ENCODE assay signal across 23 cellular contexts in genomic region chr1:78475888-78476610, GRCh38. TPM values are rescaled to one million over a fixed set of nuclear protein-coding genes. Genes with fewer than 3 reads are reported as not detected.
DNase-seq lines count a peak whose midpoint lies in the region; ATAC-seq lines count a peak whose summit lies in the region.
"Had no signal": no experiment of that assay in that cellular context is flagged by ENCODE, and none has a peak within 500 bp of the region (broad histone marks: within the 10 kb centered on the region; RNA-seq: fewer than 3 reads in every experiment).

No MANE protein-coding gene starts in this region.

- H3K9me3 ChIP-seq in adipocyte (ENCODE audit: control insufficient read depth, low read length) (no peaks in the 10 kb centered on the region), right cardiac atrium (ENCODE audit: control insufficient read depth, low read length) (no peaks in the 10 kb centered on the region)
- H3K9me3 ChIP-seq: body of pancreas had no signal

- no peaks in the 10 kb centered on the region for H3K36me3 ChIP-seq in adipocyte (ENCODE audit: control insufficient read depth, insufficient read depth, low read length, severe bottlenecking)

- H3K4me1 ChIP-seq in adipocyte (ENCODE audit: control insufficient read depth, insufficient read depth, low read length) (peaks cover 47% of the 10 kb centered on the region), right cardiac atrium (ENCODE audit: control insufficient read depth, insufficient read depth, low read length) (no peaks in the 10 kb centered on the region)

- DNase-seq in AG20443 (ENCODE audit: low spot score) (peak; percentile 61), MV-4-11 (lab: John Stamatoyannopoulos, UW) (peak; percentile 74), adipocyte (ENCODE audit: low read depth) (peak; percentile 72), left lobe of liver (ENCODE audit: low spot score) (no peak), right cardiac atrium (no peak), DMS53 treated with DMSO at 0.1 percent for 48 hours (lab: John Stamatoyannopoulos, UW; ENCODE audit: unreplicated experiment) (no peak)
- DNase-seq: activated CD4-positive, alpha-beta T cell treated with anti-CD3 and anti-CD28 coated beads, Interleukin-2, amount 10 ng/mL, durations not matched to agents 24 days and 14 days; activated naive CD8-positive, alpha-beta T cell treated with anti-CD3 and anti-CD28 coated beads for 36 hours; body of pancreas; endodermal cell; HFFc6; hippocampal formation; islet precursor cell; KBM-7; NCI-H1092 treated with DMSO at 0.1 percent for 48 hours; NCI-H2081 treated with DMSO at 0.1 percent for 48 hours; retina; T-cell had no signal

- ATAC-seq in left lobe of liver, result peak; percentile 70
- no peak for ATAC-seq in right cardiac atrium
- no peak for ATAC-seq in HG02938 (IDR thresholded peaks at IDR 0.05; ENCODE audit: unreplicated experiment)
- ATAC-seq in HG03135 (IDR thresholded peaks at IDR 0.05; ENCODE audit: unreplicated experiment), result no peak
- ATAC-seq: activated T-helper 17 cell treated with anti-CD3 and anti-CD28 coated beads, Interleukin-2, amount 50 U/mL, for 72 hours; body of pancreas; T-cell had no signal

- peak overlapping the region; percentile 66 for H3K4me3 ChIP-seq in adipocyte (ENCODE audit: low read length)
- no peak overlapping the region for H3K4me3 ChIP-seq in right cardiac atrium (ENCODE audit: low read length)
- H3K4me3 ChIP-seq: body of pancreas, coronary artery, lung had no signal

- H3K27me3 ChIP-seq in adipocyte (replicated peaks; ENCODE audit: control insufficient read depth, insufficient read depth, low read length) (no peaks in the 10 kb centered on the region), right cardiac atrium (ENCODE audit: control insufficient read depth, insufficient read depth) (no peaks in the 10 kb centered on the region)
- H3K27me3 ChIP-seq: body of pancreas had no signal

- WGBS in right cardiac atrium, result 60% methylated on average over 4 of the region's 4 CpGs

- intact Hi-C loops in right cardiac atrium (cut with DNase I), result no loop called here

- peak overlapping the region; percentile 67 for H3K9ac ChIP-seq in adipocyte (ENCODE audit: low read length)

- H3K27ac ChIP-seq in right cardiac atrium (ENCODE audit: low read length), result no peak overlapping the region

RNA-seq across cellular contexts. Expression of gene PTGFR, which starts 14.7 kb away (rescaled TPM):
- 0.91 TPM for total RNA-seq in left lobe of liver
- total RNA-seq in right cardiac atrium, result 1 to 10 TPM in 2 of 4 donors, under 1 TPM in 2; 0.34 to 1.7 (median 1.1) TPM
- 0.72 TPM for polyA plus RNA-seq in right cardiac atrium
- total RNA-seq: activated CD4-positive, alpha-beta T cell treated with anti-CD3 and anti-CD28 coated beads, Interleukin-2, amount 10 ng/mL, durations not matched to agents 24 days and 14 days; activated naive CD8-positive, alpha-beta T cell treated with anti-CD3 and anti-CD28 coated beads for 36 hours; activated T-helper 17 cell treated with anti-CD3 and anti-CD28 coated beads, Interleukin-2, amount 50 U/mL, for 72 hours had no signal

Comparison
In these comparisons a context has a peak if more than half of its experiments do, and no peak if none do; other contexts are left out.
1. DNase-seq: peak in AG20443 (single experiment), MV-4-11 (single experiment) and adipocyte (single experiment); none in left lobe of liver (single experiment), right cardiac atrium (0 of 3) and DMS53 treated with DMSO at 0.1 percent for 48 hours (single experiment).